Comparison of ENCODE assay signal across 1 cellular context in the genomic region with DNA sequence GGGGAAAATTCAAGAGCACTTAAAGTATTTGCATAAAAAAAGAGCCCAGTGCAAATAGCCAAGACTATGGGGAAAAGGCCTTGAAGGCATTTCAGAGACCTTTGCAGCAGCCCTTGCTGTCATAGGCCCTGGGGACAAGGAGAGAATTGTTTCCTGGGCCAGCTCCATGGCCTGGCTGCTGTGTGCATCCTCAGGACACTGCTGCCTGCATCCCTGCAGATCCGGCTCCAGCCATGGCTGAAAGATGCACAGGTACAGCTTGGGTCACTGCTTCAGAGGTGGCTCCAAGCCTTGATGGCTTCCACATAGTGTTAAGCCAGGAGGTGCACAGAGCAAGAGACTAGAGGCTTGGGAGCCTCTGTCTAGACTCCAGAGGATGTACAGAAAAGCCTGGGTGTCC. TPM values are rescaled to one million over a fixed set of nuclear protein-coding genes. Genes with fewer than 3 reads are reported as not detected.
"Had no signal": no experiment of that assay in that cellular context is flagged by ENCODE, and none has a peak within 500 bp of the region (broad histone marks: within the 10 kb centered on the region; RNA-seq: fewer than 3 reads in every experiment).

No MANE protein-coding gene starts in this region.

RNA-seq across cellular contexts. Expression of a gene that starts 55.9 kb away (rescaled TPM):
- total RNA-seq: GM12878 had no signal
